Comparison of ENCODE assay signal across 6 cellular contexts in genomic region chr11:80257319-80258015, GRCh38.
DNase-seq lines count a peak whose midpoint lies in the region; ATAC-seq, FAIRE-seq and TF ChIP-seq lines count a peak whose summit lies in the region.
"Not testable (repeated sequence)": the region's sequence is repeated elsewhere in the genome, so short reads cannot be mapped to it uniquely, and the experiment has no call there.

No MANE protein-coding gene starts in this region.

- intact Hi-C loops in Right ventricle myocardium inferior (cut with DNase I); kidney (cut with DNase I); spleen (cut with DNase I; ENCODE audit: low total_unique reads); testis (cut with DNase I; ENCODE audit: low total_unique reads): not testable (repeated sequence)

- H3K27me3 Mint-ChIP-seq in chondrocyte (ENCODE audit: low read depth): not testable (repeated sequence)

- H3K4me1 Mint-ChIP-seq in chondrocyte (ENCODE audit: low read depth): not testable (repeated sequence)

- H3K9ac ChIP-seq in kidney (ENCODE audit: low read length in 2 of 2): not testable (repeated sequence)

- H3K27ac ChIP-seq in kidney (ENCODE audit: low read depth in 2 of 2, low read length in 2 of 2); spleen; testis: not testable (repeated sequence)

- TF ChIP-seq CTCF in chondrocyte (IDR thresholded peaks at IDR 0.05); kidney (IDR thresholded peaks at IDR 0.05; ENCODE audit: borderline replicate concordance, extremely low read depth, insufficient read depth); spleen (IDR thresholded peaks at IDR 0.05 in 8 of 11, conservative IDR thresholded peaks at IDR 0.05 in 3 of 11); testis (IDR thresholded peaks at IDR 0.05): not testable (repeated sequence)

- H3K36me3 Mint-ChIP-seq in chondrocyte (ENCODE audit: low read depth): not testable (repeated sequence)

- H3K4me1 ChIP-seq in kidney (ENCODE audit: control insufficient read depth in 1 of 2, insufficient read depth in 1 of 2, low read depth in 1 of 2, low read length in 2 of 2); spleen; testis: not testable (repeated sequence)

- not testable (repeated sequence) for TF ChIP-seq POLR2A in spleen (IDR thresholded peaks at IDR 0.05); testis (IDR thresholded peaks at IDR 0.05)

- not testable (repeated sequence) for H3K4me3 ChIP-seq in kidney (ENCODE audit: low read length in 2 of 2); spleen
- peak overlapping the region; percentile 23 to 31 for H3K4me3 ChIP-seq in testis

- H3K27me3 ChIP-seq in spleen (replicated peaks in 1 of 7); testis: not testable (repeated sequence)

- not testable (repeated sequence) for H3K36me3 ChIP-seq in kidney (ENCODE audit: control insufficient read depth in 1 of 2, insufficient read depth in 2 of 2, low read length in 2 of 2); spleen; testis (ENCODE audit: low read depth, missing control alignments)

- DNase-seq in NCI-H748 (lab: John Stamatoyannopoulos, UW; ENCODE audit: unreplicated experiment) (peak; percentile 8), chondrocyte (ENCODE audit: low spot score) (peak; percentile 90), Right ventricle myocardium inferior (ENCODE audit: missing footprints) (peak; percentile 61), kidney (peak; percentile 52), spleen (peak; percentile 63)
- not testable (repeated sequence) for DNase-seq in testis

- not testable (repeated sequence) for H3K9me3 Mint-ChIP-seq in chondrocyte (ENCODE audit: low read depth)

- WGBS in spleen, 5 donors: 88 to 90% (median 89%) methylated on average over 31 to 45 of the region's 45 CpGs
- 48 to 77% methylated on average over 3 to 37 of the region's 45 CpGs for WGBS in testis, 2 donors

- not testable (repeated sequence) for FAIRE-seq in kidney (lab: Jason Lieb, UNC)

- H3K4me3 Mint-ChIP-seq in chondrocyte (ENCODE audit: unreplicated experiment): not testable (repeated sequence)

- ATAC-seq in Right ventricle myocardium inferior: not testable (repeated sequence)

- H3K27ac Mint-ChIP-seq in chondrocyte (ENCODE audit: unreplicated experiment): not testable (repeated sequence)

- H3K9me3 ChIP-seq in kidney (ENCODE audit: control insufficient read depth in 1 of 2, low read length in 2 of 2); testis: not testable (repeated sequence)
- H3K9me3 ChIP-seq in spleen: peaks cover 0 to 10% (median 3%) of the 10 kb centered on the region in 8 donors
